24 cellular contexts compared by ENCODE assay signal in genomic region chr20:3871549-3872265, GRCh38. TPM values are rescaled to one million over a fixed set of nuclear protein-coding genes. Genes with fewer than 3 reads are reported as not detected.
A peak's percentile ranks its signal among the peaks of the same experiment; 100 is the strongest.
DNase-seq lines count a peak whose midpoint lies in the region; TF ChIP-seq lines count a peak whose summit lies in the region.
"Had no signal": no experiment of that assay in that cellular context is flagged by ENCODE, and none has a peak within 500 bp of the region (broad histone marks: within the 10 kb centered on the region; RNA-seq: fewer than 3 reads in every experiment).

No MANE protein-coding gene starts in this region.

- H3K79me2 ChIP-seq in mesendoderm (ENCODE audit: control insufficient read depth, insufficient read depth, low read length): no peaks in the 10 kb centered on the region

- H3K36me3 Mint-ChIP-seq in HFFc6 (ENCODE audit: low read depth): peaks cover 23% of the 10 kb centered on the region

- peak overlapping the region; percentile 80 for H3K27ac Mint-ChIP-seq in HFFc6
- H3K27ac Mint-ChIP-seq: activated naive CD8-positive, alpha-beta T cell treated with anti-CD3 and anti-CD28 coated beads, Interleukin-2, amount 50 U/mL, for 24 hours; activated T-helper 2 cell treated with anti-CD3 and anti-CD28 coated beads, Interferon-gamma antibody, Interleukin-2, Interleukin-4, amounts not matched to agents 10 μg/mL and 5 μg/mL and 100 μg/mL, durations not matched to agents 14 hours and 24 hours and 36 hours; GM23338; progenitor cell of endocrine pancreas had no signal

- H3K56ac ChIP-seq in mesendoderm (ENCODE audit: low read length): no peak overlapping the region

- no peak overlapping the region for H3K23ac ChIP-seq in mesendoderm (ENCODE audit: low read length)

- no CpG with 5 or more reads among the region's 4 CpGs for WGBS in mesendoderm (ENCODE audit: extremely low coverage, insufficient coverage, low lambda C conversion rate)

- no peak overlapping the region for H3K18ac ChIP-seq in mesendoderm (ENCODE audit: low read length)

- DNase-seq in D341Med (ENCODE audit: low spot score) (peak; percentile 86), HFFc6 (peak; percentile 77), adipocyte (ENCODE audit: low read depth) (peak; percentile 73), mesendoderm (peak; percentile 82), DMS79 treated with DMSO at 0.1 percent for 48 hours (lab: John Stamatoyannopoulos, UW) (no peak), brain microvascular endothelial cell (no peak), NCI-H1694 (lab: John Stamatoyannopoulos, UW) (no peak)
- DNase-seq in stimulated activated CD4-positive, alpha-beta T cell treated with anti-CD3 and anti-CD28 coated beads, Interleukin-12 subunit alpha, Interleukin-12 subunit beta, amount 100 ng/mL, for 4 hours: no peak
- DNase-seq: activated CD4-positive, alpha-beta T cell treated with anti-CD3 and anti-CD28 coated beads for 1 hour; activated naive CD8-positive, alpha-beta T cell treated with anti-CD3 and anti-CD28 coated beads, Interleukin-2, amount 50 U/mL, for 24 hours; effector CD4-positive, alpha-beta T cell; heart left ventricle; MV-4-11; naive thymus-derived CD4-positive, alpha-beta T cell; NCI-H2029; NCI-H774; Peyer's patch; stimulated activated CD8-positive, alpha-beta memory T cell treated with anti-CD3 and anti-CD28 coated beads, Interleukin-4, amount 100 ng/mL, for 48 hours; substantia nigra had no signal

- peaks cover 28% of the 10 kb centered on the region for H3K4me1 Mint-ChIP-seq in HFFc6 (ENCODE audit: low read depth)

- no peak overlapping the region for H3K27ac ChIP-seq in mesendoderm (ENCODE audit: low read depth, low read length)
- no peak overlapping the region for H3K27ac ChIP-seq in brain microvascular endothelial cell
- H3K27ac ChIP-seq: cardiac muscle cell, heart left ventricle, Peyer's patch had no signal

- H2BK120ac ChIP-seq in mesendoderm (ENCODE audit: low read depth, low read length): no peak overlapping the region

- H2AK5ac ChIP-seq in mesendoderm (ENCODE audit: low read length): no peak overlapping the region

- H4K5ac ChIP-seq in mesendoderm (ENCODE audit: low read length): no peak overlapping the region

- in situ Hi-C loops in brain microvascular endothelial cell (cut with HindIII; ENCODE audit: low pct_ligation_motif_present, low sequenced_read_pairs): no loop called here

- H3K36me3 ChIP-seq in adipocyte (ENCODE audit: control insufficient read depth, insufficient read depth, low read length, severe bottlenecking) (peaks cover 49% of the 10 kb centered on the region), mesendoderm (ENCODE audit: control insufficient read depth, insufficient read depth, low read length) (peaks cover 3% of the 10 kb centered on the region), brain microvascular endothelial cell (replicated peaks) (peaks cover 14% of the 10 kb centered on the region)

- H3K4me3 ChIP-seq in adipocyte (ENCODE audit: low read length) (no peak overlapping the region), mesendoderm (ENCODE audit: low read length) (no peak overlapping the region), brain microvascular endothelial cell (ENCODE audit: low read depth, low read length) (no peak overlapping the region)
- H3K4me3 ChIP-seq: cardiac muscle cell, GM23338, heart left ventricle, lung, Peyer's patch had no signal

- H3K79me1 ChIP-seq in mesendoderm (ENCODE audit: low read length): no peaks in the 10 kb centered on the region

- no peak overlapping the region for H4K8ac ChIP-seq in mesendoderm (ENCODE audit: low read depth, low read length)

- H2BK5ac ChIP-seq in mesendoderm (ENCODE audit: low read length): no peak overlapping the region

- no peaks in the 10 kb centered on the region for H3K27me3 ChIP-seq in adipocyte (replicated peaks; ENCODE audit: control insufficient read depth, insufficient read depth, low read length)
- H3K27me3 ChIP-seq in mesendoderm (ENCODE audit: insufficient read depth, low read length, poor library complexity): no peaks in the 10 kb centered on the region
- H3K27me3 ChIP-seq in brain microvascular endothelial cell (replicated peaks): no peaks in the 10 kb centered on the region
- H3K27me3 ChIP-seq: cardiac muscle cell, heart left ventricle, Peyer's patch had no signal

- no peak overlapping the region for H2BK15ac ChIP-seq in mesendoderm (replicated peaks; ENCODE audit: low read depth)

- H3K9me3 Mint-ChIP-seq in HFFc6: no peaks in the 10 kb centered on the region
- H3K9me3 Mint-ChIP-seq: activated naive CD8-positive, alpha-beta T cell treated with anti-CD3 and anti-CD28 coated beads, Interleukin-2, amount 50 U/mL, for 24 hours; activated T-helper 2 cell treated with anti-CD3 and anti-CD28 coated beads, Interferon-gamma antibody, Interleukin-2, Interleukin-4, amounts not matched to agents 10 μg/mL and 5 μg/mL and 100 μg/mL, durations not matched to agents 14 hours and 24 hours and 36 hours; GM23338; naive thymus-derived CD4-positive, alpha-beta T cell had no signal

- no peak overlapping the region for H3K4me3 Mint-ChIP-seq in HFFc6
- H3K4me3 Mint-ChIP-seq: activated naive CD8-positive, alpha-beta T cell treated with anti-CD3 and anti-CD28 coated beads, Interleukin-2, amount 50 U/mL, for 24 hours; GM23338; naive thymus-derived CD4-positive, alpha-beta T cell had no signal

- H3K9me3 ChIP-seq in adipocyte (ENCODE audit: control insufficient read depth, low read length): no peaks in the 10 kb centered on the region
- H3K9me3 ChIP-seq: heart left ventricle, Peyer's patch had no signal

- H3K27me3 Mint-ChIP-seq in HFFc6 (ENCODE audit: insufficient read depth): peaks cover 3% of the 10 kb centered on the region
- H3K27me3 Mint-ChIP-seq: activated naive CD8-positive, alpha-beta T cell treated with anti-CD3 and anti-CD28 coated beads, Interleukin-2, amount 50 U/mL, for 24 hours; naive thymus-derived CD4-positive, alpha-beta T cell; progenitor cell of endocrine pancreas had no signal

- H3K4me1 ChIP-seq in adipocyte (ENCODE audit: control insufficient read depth, insufficient read depth, low read length) (peaks cover 23% of the 10 kb centered on the region), mesendoderm (ENCODE audit: control insufficient read depth, low read depth, low read length) (peaks cover 2% of the 10 kb centered on the region)
- H3K4me1 ChIP-seq: Peyer's patch had no signal

- no peak overlapping the region for H3K4me2 ChIP-seq in mesendoderm (ENCODE audit: low read length)
- H3K4me2 ChIP-seq: GM23338 had no signal

- no peak overlapping the region for H3K4ac ChIP-seq in mesendoderm (ENCODE audit: low read depth, low read length)

- no peak overlapping the region for H3K9ac ChIP-seq in adipocyte (ENCODE audit: low read length)
- no peak overlapping the region for H3K9ac ChIP-seq in mesendoderm (ENCODE audit: low read length)

- no peak for TF ChIP-seq CTCF in HFFc6 (IDR thresholded peaks at IDR 0.05)
- TF ChIP-seq CTCF in brain microvascular endothelial cell (IDR thresholded peaks at IDR 0.05; ENCODE audit: low read depth, low read length, missing control alignments): no peak

RNA-seq across cellular contexts. Expression of gene PANK2, which starts 17.5 kb away (rescaled TPM):
- total RNA-seq in HFFc6 (2021; fragmentation: NEBNext Ultra II Directional; extraction: Animal tissue kit (Norgen Biotek cat#: 25700)): 10 to 100 TPM; 34.5 to 40.7 (median 38.3) TPM
- 24.8 TPM for polyA plus RNA-seq in mesendoderm (2013, experiment 1 of 2)
- polyA plus RNA-seq in mesendoderm (2013, experiment 2 of 2): 25.0 TPM

RNA-seq across cellular contexts. Expression of gene MAVS, which starts 25.1 kb away (rescaled TPM):
- 10 to 100 TPM; 38.8 to 44.8 (median 40.6) TPM for total RNA-seq in HFFc6 (2021; fragmentation: NEBNext Ultra II Directional; extraction: Animal tissue kit (Norgen Biotek cat#: 25700))
- 8.3 TPM for polyA plus RNA-seq in mesendoderm (2013, experiment 1 of 2)
- 8.5 TPM for polyA plus RNA-seq in mesendoderm (2013, experiment 2 of 2)

RNA-seq across cellular contexts. Expression of gene AP5S1, which starts 51.4 kb away (rescaled TPM):
- total RNA-seq in HFFc6 (2021; fragmentation: NEBNext Ultra II Directional; extraction: Animal tissue kit (Norgen Biotek cat#: 25700)): 10 to 100 TPM; 17.7 to 21.7 (median 19.4) TPM
- 3.3 TPM for polyA plus RNA-seq in mesendoderm (2013, experiment 1 of 2)
- polyA plus RNA-seq in mesendoderm (2013, experiment 2 of 2): 3.2 TPM

Comparison
In these comparisons a context has a peak if more than half of its experiments do, and no peak if none do; other contexts are left out.
1. DNase-seq: peak in D341Med (single experiment), HFFc6 (single experiment), adipocyte (single experiment) and mesendoderm (single experiment); none in DMS79 treated with DMSO at 0.1 percent for 48 hours (single experiment), brain microvascular endothelial cell (single experiment), stimulated activated CD4-positive, alpha-beta T cell treated with anti-CD3 and anti-CD28 coated beads, Interleukin-12 subunit alpha, Interleukin-12 subunit beta, amount 100 ng/mL, for 4 hours (single experiment) and NCI-H1694 (single experiment).